26 cellular contexts compared by ENCODE assay signal in the genomic region with DNA sequence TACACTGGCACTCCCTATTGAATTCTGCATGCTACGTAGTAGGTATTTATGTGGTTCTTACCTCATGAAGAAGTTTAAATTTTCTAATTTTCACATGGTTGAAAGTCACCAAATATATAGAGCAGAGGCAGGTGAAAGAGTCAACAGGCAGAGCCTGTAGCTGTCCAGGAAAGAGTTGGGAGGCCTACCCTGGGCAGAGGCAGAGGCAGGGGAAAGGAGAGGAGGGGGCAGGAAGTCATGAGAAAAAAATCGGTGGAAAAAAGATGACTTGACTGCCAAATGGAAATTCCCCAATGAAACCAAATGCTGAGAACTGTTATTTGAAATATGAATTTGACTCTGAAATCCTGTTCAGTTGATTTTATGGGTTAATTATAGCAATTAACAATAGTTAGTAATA. TPM values are rescaled to one million over a fixed set of nuclear protein-coding genes. Genes with fewer than 3 reads are reported as not detected.
DNase-seq lines count a peak whose midpoint lies in the region; ATAC-seq, FAIRE-seq and TF ChIP-seq lines count a peak whose summit lies in the region.
"Had no signal": no experiment of that assay in that cellular context is flagged by ENCODE, and none has a peak within 500 bp of the region (broad histone marks: within the 10 kb centered on the region; RNA-seq: fewer than 3 reads in every experiment).

No MANE protein-coding gene starts in this region.

- peaks cover 12% of the 10 kb centered on the region for H3K36me3 Mint-ChIP-seq in T-helper 1 cell treated with Interleukin-12 subunit alpha and Interleukin-12 subunit beta and Interleukin-4 antibody, amounts not matched to agents 30 μg/mL and 1 μg/mL, for 36 hours (ENCODE audit: low read depth)
- H3K36me3 Mint-ChIP-seq in activated T-helper 17 cell treated with anti-CD3 and anti-CD28 coated beads, Interleukin-2, amount 50 U/mL, for 72 hours (ENCODE audit: low read depth), result peaks cover 73% of the 10 kb centered on the region

- no peak for TF ChIP-seq CTCF in A549 (IDR thresholded peaks at IDR 0.05)

- H3K9me3 ChIP-seq in A549, result no peaks in the 10 kb centered on the region
- H3K9me3 ChIP-seq: BE2C, SK-N-SH, upper lobe of left lung had no signal

- peak overlapping the region; percentile 57 for H3K27ac Mint-ChIP-seq in T-helper 1 cell treated with Interleukin-12 subunit alpha and Interleukin-12 subunit beta and Interleukin-4 antibody, amounts not matched to agents 30 μg/mL and 1 μg/mL, for 36 hours
- peak overlapping the region; percentile 78 for H3K27ac Mint-ChIP-seq in activated T-helper 17 cell treated with anti-CD3 and anti-CD28 coated beads, Interleukin-2, amount 50 U/mL, for 72 hours
- H3K27ac Mint-ChIP-seq: activated B cell treated with CpG ODN at 0.5 μM for 24 hours, endodermal cell had no signal

- no peaks in the 10 kb centered on the region for H3K27me3 Mint-ChIP-seq in T-helper 1 cell treated with Interleukin-12 subunit alpha and Interleukin-12 subunit beta and Interleukin-4 antibody, amounts not matched to agents 30 μg/mL and 1 μg/mL, for 36 hours (ENCODE audit: low read depth)
- no peaks in the 10 kb centered on the region for H3K27me3 Mint-ChIP-seq in activated T-helper 17 cell treated with anti-CD3 and anti-CD28 coated beads, Interleukin-2, amount 50 U/mL, for 72 hours
- H3K27me3 Mint-ChIP-seq: activated B cell treated with CpG ODN at 0.5 μM for 24 hours, naive B cell had no signal

- POLR2A ChIA-PET in A549 (lab: Yijun Ruan, JAX), result no interaction called here

- no peak for TF ChIP-seq POLR2A in A549 (IDR thresholded peaks at IDR 0.05; ENCODE audit: low read length)

- CTCF ChIA-PET in A549 (lab: Yijun Ruan, JAX), result interaction anchor here (1.6 kb wide), 1 partner anchor 133 kb away, joined by 5 read pairs; no protein-coding TSS in a partner anchor

- H3K27ac ChIP-seq in A549 (peak overlapping the region in 1 of 2 experiments; percentile 22; a peak in 1 of 6 replicates), epithelial cell of prostate (peak overlapping the region; percentile 26)
- H3K27ac ChIP-seq: 22Rv1, upper lobe of left lung had no signal

- DNase-seq in T-helper 1 cell (no peak), A549 (ENCODE audit: low read depth in 1 of 2, low spot score in 1 of 2) (no peak), epithelial cell of prostate (ENCODE audit: low read depth, low spot score) (no peak), left lobe of liver (ENCODE audit: low spot score) (no peak)
- DNase-seq in stimulated activated CD8-positive, alpha-beta memory T cell treated with anti-CD3 and anti-CD28 coated beads, Interleukin-4, amount 100 ng/mL, for 48 hours, result no peak
- DNase-seq in activated CD8-positive, alpha-beta memory T cell treated with anti-CD3 and anti-CD28 coated beads, Interleukin-2, amount 50 U/mL, for 48 hours, result no peak
- DNase-seq: activated B cell treated with CpG ODN at 0.5 μM for 24 hours; activated gamma-delta T cell treated with Interleukin-2 at 50 U/mL for 16 hours; BE2C; DMS79 treated with DMSO at 0.1 percent for 48 hours; endodermal cell; naive B cell; NCI-H2171 treated with DMSO at 0.1 percent for 48 hours; NCI-H526 treated with DMSO at 0.1 percent for 48 hours; retina; SK-N-SH; stimulated activated CD4-positive, alpha-beta T cell treated with anti-CD3 and anti-CD28 coated beads, Interleukin-4, amount 100 ng/mL, for 1 hour; T1000; upper lobe of left lung had no signal

- H3K4me1 Mint-ChIP-seq in T-helper 1 cell treated with Interleukin-12 subunit alpha and Interleukin-12 subunit beta and Interleukin-4 antibody, amounts not matched to agents 30 μg/mL and 1 μg/mL, for 36 hours (ENCODE audit: low read depth), result peaks cover 35% of the 10 kb centered on the region
- H3K4me1 Mint-ChIP-seq in activated T-helper 17 cell treated with anti-CD3 and anti-CD28 coated beads, Interleukin-2, amount 50 U/mL, for 72 hours, result peaks cover 21% of the 10 kb centered on the region
- H3K4me1 Mint-ChIP-seq: endodermal cell had no signal

- no peak for TF ChIP-seq RAD21 in A549 (conservative IDR thresholded peaks at IDR 0.05 in 1 of 2, IDR thresholded peaks at IDR 0.05 in 1 of 2)

- peak overlapping the region; percentile 35; the same call in 2 of the 3 replicates for H3K4me2 ChIP-seq in A549
- H3K4me2 ChIP-seq: SK-N-SH, smooth muscle cell had no signal

- H3K4me3 Mint-ChIP-seq in T-helper 1 cell treated with Interleukin-12 subunit alpha and Interleukin-12 subunit beta and Interleukin-4 antibody, amounts not matched to agents 30 μg/mL and 1 μg/mL, for 36 hours, result peak overlapping the region; percentile 16
- H3K4me3 Mint-ChIP-seq in activated T-helper 17 cell treated with anti-CD3 and anti-CD28 coated beads, Interleukin-2, amount 50 U/mL, for 72 hours, result peak overlapping the region; percentile 58
- H3K4me3 Mint-ChIP-seq: activated B cell treated with CpG ODN at 0.5 μM for 24 hours, endodermal cell, naive B cell had no signal

- 70% methylated on average over 2 of the region's 2 CpGs for WGBS in A549 (ENCODE audit: missing lambda C conversion rate)

- no peak for FAIRE-seq in A549 (lab: Jason Lieb, UNC)

- ATAC-seq in A549 (no peak), left lobe of liver (no peak)
- no peak for ATAC-seq in activated T-helper 17 cell treated with anti-CD3 and anti-CD28 coated beads, Interleukin-2, amount 50 U/mL, for 72 hours (replicated peaks)

- no peak overlapping the region for H3K4me3 ChIP-seq in A549
- H3K4me3 ChIP-seq: smooth muscle cell, upper lobe of left lung had no signal

- H3K9me3 Mint-ChIP-seq in T-helper 1 cell treated with Interleukin-12 subunit alpha and Interleukin-12 subunit beta and Interleukin-4 antibody, amounts not matched to agents 30 μg/mL and 1 μg/mL, for 36 hours, result no peaks in the 10 kb centered on the region
- no peaks in the 10 kb centered on the region for H3K9me3 Mint-ChIP-seq in activated T-helper 17 cell treated with anti-CD3 and anti-CD28 coated beads, Interleukin-2, amount 50 U/mL, for 72 hours
- H3K9me3 Mint-ChIP-seq: activated B cell treated with CpG ODN at 0.5 μM for 24 hours, naive B cell had no signal

- no peak for TF ChIP-seq EP300 in A549 (IDR thresholded peaks at IDR 0.05)

- H3K4me1 ChIP-seq in A549, result peaks cover 41% of the 10 kb centered on the region
- H3K4me1 ChIP-seq: BE2C had no signal

TF ChIP-seq in A549, 52 proteins besides CTCF, POLR2A, EP300 and RAD21:
- no peak for TF ChIP-seq HOXA7 (CRISPR knock-in tag; IDR thresholded peaks at IDR 0.05)
- TF ChIP-seq, protein P1, sequence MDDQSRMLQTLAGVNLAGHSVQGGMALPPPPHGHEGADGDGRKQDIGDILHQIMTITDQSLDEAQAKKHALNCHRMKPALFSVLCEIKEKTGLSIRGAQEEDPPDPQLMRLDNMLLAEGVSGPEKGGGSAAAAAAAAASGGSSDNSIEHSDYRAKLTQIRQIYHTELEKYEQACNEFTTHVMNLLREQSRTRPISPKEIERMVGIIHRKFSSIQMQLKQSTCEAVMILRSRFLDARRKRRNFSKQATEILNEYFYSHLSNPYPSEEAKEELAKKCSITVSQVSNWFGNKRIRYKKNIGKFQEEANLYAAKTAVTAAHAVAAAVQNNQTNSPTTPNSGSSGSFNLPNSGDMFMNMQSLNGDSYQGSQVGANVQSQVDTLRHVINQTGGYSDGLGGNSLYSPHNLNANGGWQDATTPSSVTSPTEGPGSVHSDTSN (IDR thresholded peaks at IDR 0.05), result no peak
- TF ChIP-seq CBX2 (IDR thresholded peaks at IDR 0.05; ENCODE audit: borderline replicate concordance, low read depth), result no peak
- TF ChIP-seq, protein P2, sequence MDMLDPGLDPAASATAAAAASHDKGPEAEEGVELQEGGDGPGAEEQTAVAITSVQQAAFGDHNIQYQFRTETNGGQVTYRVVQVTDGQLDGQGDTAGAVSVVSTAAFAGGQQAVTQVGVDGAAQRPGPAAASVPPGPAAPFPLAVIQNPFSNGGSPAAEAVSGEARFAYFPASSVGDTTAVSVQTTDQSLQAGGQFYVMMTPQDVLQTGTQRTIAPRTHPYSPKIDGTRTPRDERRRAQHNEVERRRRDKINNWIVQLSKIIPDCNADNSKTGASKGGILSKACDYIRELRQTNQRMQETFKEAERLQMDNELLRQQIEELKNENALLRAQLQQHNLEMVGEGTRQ (IDR thresholded peaks at IDR 0.05), result no peak
- TF ChIP-seq, protein P3, sequence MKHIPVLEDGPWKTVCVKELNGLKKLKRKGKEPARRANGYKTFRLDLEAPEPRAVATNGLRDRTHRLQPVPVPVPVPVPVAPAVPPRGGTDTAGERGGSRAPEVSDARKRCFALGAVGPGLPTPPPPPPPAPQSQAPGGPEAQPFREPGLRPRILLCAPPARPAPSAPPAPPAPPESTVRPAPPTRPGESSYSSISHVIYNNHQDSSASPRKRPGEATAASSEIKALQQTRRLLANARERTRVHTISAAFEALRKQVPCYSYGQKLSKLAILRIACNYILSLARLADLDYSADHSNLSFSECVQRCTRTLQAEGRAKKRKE (CRISPR knock-in tag; IDR thresholded peaks at IDR 0.05; ENCODE audit: low read depth), result no peak
- no peak for TF ChIP-seq RFX5 (IDR thresholded peaks at IDR 0.05)
- TF ChIP-seq FOXS1 (CRISPR knock-in tag; IDR thresholded peaks at IDR 0.05), result no peak
- TF ChIP-seq RARB (CRISPR knock-in tag; IDR thresholded peaks at IDR 0.05), result no peak

RNA-seq across cellular contexts. Expression of a gene that starts 23.1 kb away (rescaled TPM):
- polyA plus RNA-seq in A549 (2011; rRNA removed) (0.20 and 0.23 TPM in 2 replicates), A549 (2017; fragmentation: RNase III; extraction: RNeasy Plus Mini Kit Qiagen cat#74134 plus additional on column Dnase treatment) (0.09 TPM in 2 of 3 replicates, not detected in the other)
- 0.03 TPM in 1 of 2 replicates, not detected in the other for polyA plus RNA-seq in A549 (2012; cell fraction: cytosol; rRNA removed)
- polyA plus RNA-seq in A549 (2012; cell fraction: nucleus; rRNA removed), result 0.06 and 0.10 TPM in 2 replicates
- polyA minus RNA-seq in A549 (2011; rRNA and poly(A)+ RNA removed), result not detected in 2 replicates
- total RNA-seq in activated T-helper 17 cell treated with anti-CD3 and anti-CD28 coated beads, Interleukin-2, amount 50 U/mL, for 72 hours, result under 1 TPM; 0.15 to 0.26 TPM
- total RNA-seq in left lobe of liver, result 1.2 TPM
- total RNA-seq: endodermal cell, fibroblast of lung, osteocyte had no signal
- polyA plus RNA-seq: fibroblast of lung, SK-N-SH had no signal

RNA-seq across cellular contexts. Expression of a gene that starts 58.3 kb away (rescaled TPM):
- polyA plus RNA-seq in A549 (2011; rRNA removed) (not detected in 2 replicates), A549 (2017; fragmentation: RNase III; extraction: RNeasy Plus Mini Kit Qiagen cat#74134 plus additional on column Dnase treatment) (not detected in 3 replicates)
- not detected in 2 replicates for polyA plus RNA-seq in A549 (2012; cell fraction: cytosol; rRNA removed)
- not detected in 2 replicates for polyA plus RNA-seq in A549 (2012; cell fraction: nucleus; rRNA removed)
- not detected in 2 replicates for polyA minus RNA-seq in A549 (2011; rRNA and poly(A)+ RNA removed)
- not detected for total RNA-seq in activated T-helper 17 cell treated with anti-CD3 and anti-CD28 coated beads, Interleukin-2, amount 50 U/mL, for 72 hours
- 0.28 TPM for total RNA-seq in left lobe of liver
- total RNA-seq: cerebellum, endodermal cell, fibroblast of lung, osteocyte, smooth muscle cell had no signal
- polyA plus RNA-seq: fibroblast of lung, SK-N-SH had no signal
